ENCODE assay signal across 17 cellular contexts in the genomic region with DNA sequence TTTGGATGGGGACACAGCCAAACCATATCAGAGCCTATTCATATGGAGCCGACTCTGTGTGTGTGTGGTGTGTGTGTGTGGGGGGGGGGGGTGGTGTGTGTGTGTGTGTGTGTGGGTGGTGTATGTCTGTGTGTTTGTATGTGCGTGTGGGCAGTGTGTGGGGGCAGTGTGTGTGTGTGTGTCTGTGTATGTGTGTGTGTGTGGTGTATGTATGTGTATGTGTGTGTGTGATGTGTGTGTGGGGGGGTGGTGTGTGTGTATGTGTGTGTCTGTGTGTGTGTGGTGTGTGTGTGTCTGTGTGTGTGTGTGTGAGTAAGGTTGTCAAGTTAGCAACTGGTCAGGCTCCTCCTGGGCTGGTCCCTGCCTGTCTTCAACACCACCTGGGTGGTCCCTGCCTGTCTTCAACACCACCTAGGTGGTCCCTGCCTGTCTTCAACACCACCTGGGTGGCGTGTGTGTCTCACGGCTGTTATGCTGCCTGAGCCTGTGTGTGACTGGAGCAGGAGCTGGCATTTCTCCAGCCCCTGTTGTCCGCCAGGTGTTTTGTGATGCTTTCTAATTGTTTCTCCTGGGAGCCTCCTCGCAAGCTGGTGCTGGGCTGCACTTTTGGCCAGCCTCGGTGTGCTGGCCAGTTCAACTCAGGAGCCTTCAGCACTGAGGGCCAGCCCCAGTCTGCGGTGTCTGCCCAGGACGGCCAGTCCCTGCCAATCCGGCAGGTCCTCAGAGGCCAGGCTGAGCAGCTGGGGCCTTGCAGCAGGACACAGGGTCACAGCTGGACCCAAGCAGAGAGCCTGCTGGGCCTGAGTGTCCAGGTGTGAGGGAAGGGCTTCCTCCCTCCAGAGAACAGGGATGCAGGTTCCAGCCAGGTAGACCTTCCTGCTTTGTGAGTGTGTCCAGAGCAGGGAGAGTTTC. TPM values are rescaled to one million over a fixed set of nuclear protein-coding genes. Genes with fewer than 3 reads are reported as not detected.
"Had no signal": no experiment of that assay in that cellular context is flagged by ENCODE, and none has a peak within 500 bp of the region (broad histone marks: within the 10 kb centered on the region; RNA-seq: fewer than 3 reads in every experiment).

No MANE protein-coding gene starts in this region.

- H3K4me3 Mint-ChIP-seq: activated naive CD4-positive, alpha-beta T cell treated with anti-CD3 and anti-CD28 coated beads, Interleukin-2, amount 10 ng/mL, durations not matched to agents 7 days and 5 days; activated T-helper 17 cell treated with anti-CD3 and anti-CD28 coated beads, Interleukin-2, amount 50 U/mL, for 72 hours had no signal

- H3K27me3 ChIP-seq: ovary, upper lobe of left lung had no signal

- H3K4me1 Mint-ChIP-seq: activated naive CD4-positive, alpha-beta T cell treated with anti-CD3 and anti-CD28 coated beads, Interleukin-2, amount 10 ng/mL, durations not matched to agents 7 days and 5 days had no signal

- H3K9me3 ChIP-seq: gastrocnemius medialis, left ventricle myocardium inferior, ovary, suprapubic skin, upper lobe of left lung had no signal

- H3K36me3 ChIP-seq: gastrocnemius medialis, left ventricle myocardium inferior, ovary, suprapubic skin, upper lobe of left lung had no signal

- H3K4me3 ChIP-seq: gastrocnemius medialis, left ventricle myocardium inferior, ovary, suprapubic skin, upper lobe of left lung had no signal

- H3K36me3 Mint-ChIP-seq: activated naive CD4-positive, alpha-beta T cell treated with anti-CD3 and anti-CD28 coated beads, Interleukin-2, amount 10 ng/mL, durations not matched to agents 7 days and 5 days had no signal

- H3K27ac ChIP-seq: gastrocnemius medialis, left ventricle myocardium inferior, ovary, suprapubic skin, upper lobe of left lung had no signal

- ATAC-seq: activated T-helper 17 cell treated with anti-CD3 and anti-CD28 coated beads, Interleukin-2, amount 50 U/mL, for 72 hours; gastrocnemius medialis had no signal

- H3K27ac Mint-ChIP-seq: activated naive CD4-positive, alpha-beta T cell treated with anti-CD3 and anti-CD28 coated beads, Interleukin-2, amount 10 ng/mL, durations not matched to agents 7 days and 5 days; activated T-helper 17 cell treated with anti-CD3 and anti-CD28 coated beads, Interleukin-2, amount 50 U/mL, for 72 hours had no signal

- DNase-seq: activated CD4-positive, alpha-beta T cell treated with anti-CD3 and anti-CD28 coated beads for 4 hours; activated naive CD4-positive, alpha-beta T cell treated with anti-CD3 and anti-CD28 coated beads, Interleukin-2, amount 10 ng/mL, durations not matched to agents 7 days and 5 days; central memory CD4-positive, alpha-beta T cell; cortex of kidney; effector CD8-positive, alpha-beta T cell; gastrocnemius medialis; left ventricle myocardium inferior; ovary; stimulated activated CD4-positive, alpha-beta T cell treated with anti-CD3 and anti-CD28 coated beads, Interleukin-12 subunit alpha, Interleukin-12 subunit beta, amount 100 ng/mL, for 4 hours; stimulated activated naive CD8-positive, alpha-beta T cell treated with anti-CD3 and anti-CD28 coated beads, Interleukin-15, Interleukin-2, amounts not matched to agents 100 U/mL and 50 U/mL, for 24 hours; upper lobe of left lung had no signal

- H3K4me1 ChIP-seq: gastrocnemius medialis, left ventricle myocardium inferior, suprapubic skin, upper lobe of left lung had no signal

RNA-seq across cellular contexts. Expression of a gene that starts 21.5 kb away (rescaled TPM):
- total RNA-seq: activated T-helper 17 cell treated with anti-CD3 and anti-CD28 coated beads, Interleukin-2, amount 50 U/mL, for 72 hours; fibroblast of lung; left ventricle myocardium inferior; suprapubic skin had no signal
- polyA plus RNA-seq: adipose tissue, fibroblast of lung, keratinocyte, neural cell had no signal

RNA-seq across cellular contexts. Expression of a gene that starts 22.4 kb away (rescaled TPM):
- total RNA-seq: fibroblast of lung had no signal
- polyA plus RNA-seq: fibroblast of lung, neural cell had no signal
